22 cellular contexts compared by ENCODE assay signal in genomic region chr4:111126340-111126739, GRCh38.
DNase-seq lines count a peak whose midpoint lies in the region; ATAC-seq, FAIRE-seq and TF ChIP-seq lines count a peak whose summit lies in the region.
"Had no signal": no experiment of that assay in that cellular context is flagged by ENCODE, and none has a peak within 500 bp of the region (broad histone marks: within the 10 kb centered on the region; RNA-seq: fewer than 3 reads in every experiment).

No MANE protein-coding gene starts in this region.

- H3K9me3 ChIP-seq in HepG2 (ENCODE audit: low read length) (no peaks in the 10 kb centered on the region), right lobe of liver (no peaks in the 10 kb centered on the region), smooth muscle cell (replicated peaks; ENCODE audit: low read depth) (no peaks in the 10 kb centered on the region)
- H3K9me3 ChIP-seq: BE2C, BLaER1, Caco-2 had no signal

- H3K27me3 ChIP-seq in HepG2 (ENCODE audit: control insufficient read depth in 1 of 2, insufficient read depth in 2 of 2, low read length in 2 of 2) (no peaks in the 10 kb centered on the region), right lobe of liver (no peaks in the 10 kb centered on the region), smooth muscle cell (ENCODE audit: low read depth) (no peaks in the 10 kb centered on the region)
- H3K27me3 ChIP-seq: BE2C, BLaER1 had no signal

- TF ChIP-seq CTCF in HepG2 (CRISPR knock-in tag; IDR thresholded peaks at IDR 0.05) (no peak), right lobe of liver (IDR thresholded peaks at IDR 0.05) (no peak), smooth muscle cell (IDR thresholded peaks at IDR 0.05; ENCODE audit: borderline replicate concordance, insufficient read depth, poor library complexity, severe bottlenecking) (no peak)

- H2AFZ ChIP-seq in HepG2 (ENCODE audit: low read length) (no peak overlapping the region), smooth muscle cell (ENCODE audit: low read depth) (peak overlapping the region; percentile 32)

- H3K4me3 ChIP-seq in HepG2 (replicated peaks in 1 of 3; ENCODE audit: insufficient read depth in 1 of 3, low read depth in 2 of 3, low read length in 3 of 3) (no peak overlapping the region), right lobe of liver (no peak overlapping the region), smooth muscle cell (no peak overlapping the region)
- H3K4me3 ChIP-seq: BLaER1 had no signal

- intact Hi-C loops in HepG2 (cut with micrococcal nuclease; ENCODE audit: unreplicated experiment) (no loop called here), right lobe of liver (cut with DNase I) (no loop called here)

- H3K27ac ChIP-seq in HepG2 (ENCODE audit: extremely low read length, insufficient read depth, low read length) (no peak overlapping the region), right lobe of liver (no peak overlapping the region), smooth muscle cell (ENCODE audit: low read depth) (peak overlapping the region; percentile 88)
- H3K27ac ChIP-seq: BLaER1, C4-2B had no signal

- CTCF ChIA-PET in HepG2 (lab: Yijun Ruan, JAX; ENCODE audit: low intra/inter-chr PET ratio, low total read pairs): no interaction called here

- no peak for TF ChIP-seq RAD21 in HepG2 (CRISPR knock-in tag; IDR thresholded peaks at IDR 0.05)

- ATAC-seq in HepG2: no peak
- ATAC-seq in right lobe of liver: no peak
- ATAC-seq: CD8-positive, alpha-beta T cell had no signal

- H3K4me2 ChIP-seq in HepG2 (ENCODE audit: low read depth, low read length): no peak overlapping the region
- H3K4me2 ChIP-seq in smooth muscle cell: no peak overlapping the region
- H3K4me2 ChIP-seq: BLaER1 had no signal

- in situ Hi-C loops in HepG2 (cut with HindIII; ENCODE audit: extremely low pct_ligation_motif_present, low pct_unique_long_range_greater_than_20kb): no loop called here

- H3K79me2 ChIP-seq in HepG2 (ENCODE audit: insufficient read depth, low read length) (no peaks in the 10 kb centered on the region), smooth muscle cell (ENCODE audit: low read depth) (no peaks in the 10 kb centered on the region)

- DNase-seq in HepG2 (ENCODE audit: low spot score) (no peak), right lobe of liver (no peak), OCI-M1 (lab: John Stamatoyannopoulos, UW) (peak; percentile 21), smooth muscle cell (lab: John Stamatoyannopoulos, UW; ENCODE audit: unreplicated experiment) (no peak), C1 segment of cervical spinal cord (lab: John Stamatoyannopoulos, UW) (no peak)
- DNase-seq in NK-92 treated with Interleukin-12 subunit alpha and Interleukin-12 subunit beta, amount 100 ng/mL, for 24 hours (lab: John Stamatoyannopoulos, UW): no peak
- DNase-seq: 8988T; ACHN; BE2C; Caco-2; Calu3; CD4-positive, alpha-beta T cell; CD8-positive, alpha-beta T cell; DMS79 treated with DMSO at 0.1 percent for 48 hours; GF-D8 had no signal

- no peak for TF ChIP-seq POLR2A in HepG2 (IDR thresholded peaks at IDR 0.05; ENCODE audit: insufficient read depth in 1 of 2, low read depth in 2 of 2, low read length in 2 of 2)
- no peak for TF ChIP-seq POLR2A in right lobe of liver (IDR thresholded peaks at IDR 0.05)

- TF ChIP-seq EP300 in HepG2 (IDR thresholded peaks at IDR 0.05; ENCODE audit: low read depth in 2 of 2, low read length in 2 of 2) (no peak), HepG2 (CRISPR knock-in tag; IDR thresholded peaks at IDR 0.05; ENCODE audit: borderline replicate concordance) (no peak)

- POLR2A ChIA-PET in HepG2 (lab: Yijun Ruan, JAX): no interaction called here

- H3K4me1 ChIP-seq in HepG2 (ENCODE audit: insufficient read depth, low read length): no peaks in the 10 kb centered on the region
- H3K4me1 ChIP-seq in right lobe of liver: no peaks in the 10 kb centered on the region
- H3K4me1 ChIP-seq in smooth muscle cell (ENCODE audit: low read depth): no peaks in the 10 kb centered on the region
- H3K4me1 ChIP-seq: BE2C, BLaER1, Caco-2 had no signal

- H3K36me3 ChIP-seq in HepG2 (replicated peaks in 1 of 2; ENCODE audit: control insufficient read depth in 1 of 2, insufficient read depth in 2 of 2, low read length in 2 of 2) (no peaks in the 10 kb centered on the region), right lobe of liver (no peaks in the 10 kb centered on the region), smooth muscle cell (ENCODE audit: low read depth) (no peaks in the 10 kb centered on the region)
- H3K36me3 ChIP-seq: BE2C, BLaER1 had no signal

- H4K20me1 ChIP-seq in HepG2 (ENCODE audit: insufficient read depth, low read length) (no peaks in the 10 kb centered on the region), smooth muscle cell (ENCODE audit: low read depth) (no peaks in the 10 kb centered on the region)
- H4K20me1 ChIP-seq: BLaER1 had no signal

- peaks cover 12% of the 10 kb centered on the region for H3F3A ChIP-seq in smooth muscle cell (ENCODE audit: low read depth)

- 0% methylated on average over 2 of the region's 2 CpGs for WGBS in HepG2 (ENCODE audit: low lambda C conversion rate)
- 48% methylated on average over 2 of the region's 2 CpGs for WGBS in right lobe of liver (ENCODE audit: insufficient coverage, low coverage, low lambda C conversion rate, missing lambda C conversion rate)
- 66% methylated on average over 2 of the region's 2 CpGs for WGBS in smooth muscle cell (ENCODE audit: low lambda C conversion rate)

- H3K9ac ChIP-seq in HepG2 (ENCODE audit: insufficient read depth, low read depth, low read length) (no peak overlapping the region), smooth muscle cell (ENCODE audit: low read depth) (no peak overlapping the region)
- H3K9ac ChIP-seq: BLaER1 had no signal

- FAIRE-seq in HepG2 (lab: Jason Lieb, UNC): no peak
- FAIRE-seq: A204.1, D721Med, G401.6, GM12891, GM19239 had no signal

- BruUV-seq in HepG2 (replicated peaks; lab: Mats Ljungman, UMichigan): no TSS peak

TF ChIP-seq in HepG2, 621 proteins besides CTCF, POLR2A, EP300 and RAD21:
- TF ChIP-seq ZNF713 (CRISPR knock-in tag; IDR thresholded peaks at IDR 0.05): no peak
- TF ChIP-seq SKI (IDR thresholded peaks at IDR 0.05; ENCODE audit: partially characterized antibody): no peak
- TF ChIP-seq MZF1 (CRISPR knock-in tag; IDR thresholded peaks at IDR 0.05; ENCODE audit: borderline replicate concordance): no peak
- no peak for TF ChIP-seq ZBTB44 (CRISPR knock-in tag; IDR thresholded peaks at IDR 0.05)
- TF ChIP-seq RAD51 (IDR thresholded peaks at IDR 0.05; ENCODE audit: borderline replicate concordance): peak; percentile 79
TF ChIP-seq in HepG2: peak in this region for 1.
